Comparison of ENCODE assay signal across 27 cellular contexts in the genomic region with DNA sequence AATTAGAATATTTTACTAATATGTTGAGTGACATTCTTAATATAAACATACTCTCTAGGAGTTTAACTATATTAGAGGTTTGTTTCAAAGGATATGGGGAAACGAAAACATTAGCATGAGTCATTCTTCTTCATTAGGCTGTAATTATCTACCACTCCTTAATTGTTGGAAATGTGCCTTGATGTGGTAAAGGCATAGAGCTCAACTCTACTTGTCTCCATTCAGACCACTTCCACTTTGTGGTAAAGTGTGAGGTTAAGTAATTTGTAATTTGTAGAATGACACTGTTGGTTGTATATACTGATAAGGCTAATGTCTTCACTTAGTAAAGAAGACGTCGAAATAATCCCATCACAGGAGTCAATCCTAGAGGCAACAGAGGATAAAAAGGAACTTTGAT. TPM values are rescaled to one million over a fixed set of nuclear protein-coding genes. Genes with fewer than 3 reads are reported as not detected.
DNase-seq lines count a peak whose midpoint lies in the region; ATAC-seq, FAIRE-seq and TF ChIP-seq lines count a peak whose summit lies in the region.
"Had no signal": no experiment of that assay in that cellular context is flagged by ENCODE, and none has a peak within 500 bp of the region (broad histone marks: within the 10 kb centered on the region; RNA-seq: fewer than 3 reads in every experiment).

No MANE protein-coding gene starts in this region.

- no peaks in the 10 kb centered on the region for H3K4me1 ChIP-seq in adrenal gland (replicated peaks in 1 of 2)
- H3K4me1 ChIP-seq: gastrocnemius medialis, lower lobe of right lung, psoas muscle, thyroid gland had no signal

- no peak overlapping the region for H3K27ac ChIP-seq in adrenal gland
- H3K27ac ChIP-seq: gastrocnemius medialis, lower lobe of right lung, psoas muscle, SK-N-MC, thyroid gland had no signal

- WGBS in adrenal gland, 4 donors: 55 to 69% (median 56%) methylated on average over 3 of the region's 3 CpGs

- DNase-seq in GM12892 (ENCODE audit: insufficient read length): no peak
- DNase-seq in NB4 (ENCODE audit: low read depth): peak; percentile 13
- peak; percentile 24 for DNase-seq in amniotic epithelial cell (ENCODE audit: low read depth)
- DNase-seq in adrenal gland: no peak
- no peak for DNase-seq in NCI-H82 treated with DMSO at 0.1 percent for 48 hours (lab: John Stamatoyannopoulos, UW; ENCODE audit: unreplicated experiment)
- DNase-seq in NCI-H2227 treated with DMSO at 0.1 percent for 48 hours (lab: John Stamatoyannopoulos, UW): no peak
- DNase-seq: activated CD8-positive, alpha-beta T cell treated with anti-CD3 and anti-CD28 coated beads for 36 hours; activated naive CD4-positive, alpha-beta T cell treated with Interleukin-2 at 50 U/mL for 16 hours; activated T-cell treated with anti-CD3 and anti-CD28 coated beads, Interleukin-2, amount 50 U/mL, for 1 hour; cerebellar nuclear complex; gastrocnemius medialis; H7; lower lobe of right lung; NCI-H1048; NCI-H526; psoas muscle; stimulated activated CD4-positive, alpha-beta T cell treated with anti-CD3 and anti-CD28 coated beads, Interleukin-1b, Interleukin-23, amount 100 ng/mL, for 48 hours; stimulated activated naive CD4-positive, alpha-beta T cell treated with Interleukin-2 at 50 U/mL for 16 hours; T-helper 9 cell; thyroid gland had no signal

- peak; percentile 30 for FAIRE-seq in GM12892 (lab: Jason Lieb, UNC)
- FAIRE-seq: keratinocyte, RCC 7860 had no signal

- H3K9me3 ChIP-seq in adrenal gland (replicated peaks in 1 of 3): no peaks in the 10 kb centered on the region
- H3K9me3 ChIP-seq: gastrocnemius medialis, lower lobe of right lung, psoas muscle, thyroid gland had no signal

- TF ChIP-seq POLR2A in GM12892 (IDR thresholded peaks at IDR 0.05; ENCODE audit: low read depth, low read length) (no peak), NB4 (IDR thresholded peaks at IDR 0.05; ENCODE audit: extremely low read depth, insufficient read length) (no peak), adrenal gland (IDR thresholded peaks at IDR 0.05) (no peak)

- TF ChIP-seq CTCF in NB4 (IDR thresholded peaks at IDR 0.05; ENCODE audit: low read depth, low read length): no peak
- no peak for TF ChIP-seq CTCF in adrenal gland (IDR thresholded peaks at IDR 0.05)

- H3K4me3 ChIP-seq in NB4 (ENCODE audit: low read depth, low read length) (no peak overlapping the region), adrenal gland (no peak overlapping the region)
- H3K4me3 ChIP-seq: gastrocnemius medialis, lower lobe of right lung, psoas muscle, SK-N-MC, thyroid gland had no signal

- no peaks in the 10 kb centered on the region for H3K36me3 ChIP-seq in adrenal gland (replicated peaks in 1 of 2)
- H3K36me3 ChIP-seq: gastrocnemius medialis, lower lobe of right lung, thyroid gland had no signal

- peak; percentile 70 for ATAC-seq in HG03103 (IDR thresholded peaks at IDR 0.05; ENCODE audit: low read depth, unreplicated experiment)
- ATAC-seq in HG03095 (IDR thresholded peaks at IDR 0.05; ENCODE audit: unreplicated experiment): no peak
- ATAC-seq: activated CD4-positive, CD25-positive, alpha-beta regulatory T cell treated with anti-CD3 and anti-CD28 coated beads, Interleukin-2, amount 50 U/mL, for 24 hours; activated CD8-positive, alpha-beta T cell treated with anti-CD3 and anti-CD28 coated beads for 36 hours; gastrocnemius medialis; lower lobe of right lung; psoas muscle had no signal

- intact Hi-C loops in adrenal gland (cut with DNase I): no loop called here

- no peaks in the 10 kb centered on the region for H3K27me3 ChIP-seq in adrenal gland
- H3K27me3 ChIP-seq: gastrocnemius medialis, thyroid gland had no signal

RNA-seq across cellular contexts. Expression of a gene that starts 58.1 kb away (rescaled TPM):
- polyA plus RNA-seq in GM12892 (2012; ENCODE audit: missing spikeins): not detected
- total RNA-seq in adrenal gland: not detected
- polyA plus RNA-seq in adrenal gland: not detected
- total RNA-seq: activated CD8-positive, alpha-beta T cell treated with anti-CD3 and anti-CD28 coated beads for 36 hours; gastrocnemius medialis; psoas muscle; thyroid gland had no signal
- polyA plus RNA-seq: AG04450, keratinocyte, psoas muscle had no signal

Comparison
In these comparisons a context has a peak if more than half of its experiments do, and no peak if none do; other contexts are left out.
1. DNase-seq: peak in NB4 (single experiment) and amniotic epithelial cell (single experiment); none in GM12892 (single experiment), adrenal gland (0 of 7), NCI-H82 treated with DMSO at 0.1 percent for 48 hours (single experiment) and NCI-H2227 treated with DMSO at 0.1 percent for 48 hours (single experiment).